ENCODE assay signal across 2 cellular contexts in genomic region chr6:154705471-154706113, GRCh38.
TF ChIP-seq lines count a peak whose summit lies in the region.

No MANE protein-coding gene starts in this region.

TF ChIP-seq in IMR-90, 13 proteins besides CTCF, POLR2A, EP300 and RAD21:
- TF ChIP-seq RCOR1 (IDR thresholded peaks at IDR 0.05; ENCODE audit: insufficient replicate concordance, low read length) (no peak), MXI1 (IDR thresholded peaks at IDR 0.05; ENCODE audit: borderline replicate concordance, low read depth, low read length) (no peak), BHLHE40 (IDR thresholded peaks at IDR 0.05; ENCODE audit: low read depth, low read length) (no peak), CEBPB (IDR thresholded peaks at IDR 0.05; ENCODE audit: low read depth, low read length) (no peak), SMC3 (IDR thresholded peaks at IDR 0.05; ENCODE audit: low read depth, low read length) (no peak), MAZ (IDR thresholded peaks at IDR 0.05; ENCODE audit: borderline replicate concordance, low read depth, low read length) (no peak), MAFK (IDR thresholded peaks at IDR 0.05; ENCODE audit: low read depth, low read length) (no peak), RFX5 (IDR thresholded peaks at IDR 0.05; ENCODE audit: low read depth, low read length) (no peak), USF2 (IDR thresholded peaks at IDR 0.05; ENCODE audit: low read depth, low read length) (no peak), FOS (IDR thresholded peaks at IDR 0.05; ENCODE audit: low read depth, low read length) (no peak), NFE2L2 (IDR thresholded peaks at IDR 0.05; ENCODE audit: low read depth, low read length) (no peak), ELK1 (IDR thresholded peaks at IDR 0.05; ENCODE audit: borderline replicate concordance, low read depth, low read length) (no peak), CHD1 (IDR thresholded peaks at IDR 0.05; ENCODE audit: low read depth, low read length) (no peak)

TF ChIP-seq in GM12878, 131 proteins besides CTCF, POLR2A, EP300 and RAD21:
- TF ChIP-seq TARDBP (IDR thresholded peaks at IDR 0.05; ENCODE audit: borderline replicate concordance) (no peak), SPI1 (IDR thresholded peaks at IDR 0.05; ENCODE audit: borderline replicate concordance, insufficient read depth, low read depth, low read length) (no peak), SMC3 (IDR thresholded peaks at IDR 0.05; ENCODE audit: borderline replicate concordance, low read length) (peak; percentile 18; the same call in 1 of the 2 replicates)
